1 cellular context compared by ENCODE assay signal in the genomic region with DNA sequence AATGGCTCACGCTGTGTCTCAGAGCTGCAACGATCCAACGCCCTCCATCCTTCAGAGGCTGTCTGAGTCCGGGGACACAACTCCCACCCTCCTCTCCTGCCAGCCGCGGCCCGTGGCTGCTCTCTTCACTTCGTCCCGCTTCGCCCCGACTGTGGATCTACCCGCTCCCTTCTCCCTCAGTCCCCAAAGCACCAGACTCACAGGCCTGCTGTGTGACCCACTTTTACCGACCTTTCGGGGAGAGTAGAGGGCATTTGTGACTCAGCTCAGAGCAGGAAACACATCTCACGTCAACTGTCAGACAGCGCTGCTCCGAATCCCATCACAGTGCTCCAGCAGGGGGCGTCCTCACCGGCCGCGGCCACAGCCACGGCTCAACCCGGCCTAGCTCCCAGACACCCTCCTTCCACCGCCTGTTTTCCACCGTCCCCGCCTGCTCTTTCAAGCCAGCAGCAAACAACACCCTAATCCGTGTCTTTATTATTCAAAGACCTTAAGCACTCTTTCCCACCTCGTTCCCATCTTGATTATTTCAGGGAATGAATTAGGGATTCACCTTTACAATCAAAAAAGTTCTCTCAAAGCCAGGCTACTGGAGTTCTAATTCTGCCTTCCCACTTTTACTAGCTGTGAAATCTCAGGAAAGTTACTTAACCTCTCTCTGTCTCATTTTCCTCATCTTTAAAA.
TF ChIP-seq lines count a peak whose summit lies in the region.

No MANE protein-coding gene starts in this region.

TF ChIP-seq in SK-N-SH, 30 proteins besides CTCF, POLR2A, EP300 and RAD21:
- TF ChIP-seq IRF3 (IDR thresholded peaks at IDR 0.05; ENCODE audit: low read depth, low read length): no peak
- no peak for TF ChIP-seq TAF1 (IDR thresholded peaks at IDR 0.05; ENCODE audit: borderline replicate concordance, low read depth, low read length)
- no peak for TF ChIP-seq TEAD4 (IDR thresholded peaks at IDR 0.05; ENCODE audit: borderline replicate concordance, insufficient read depth)
- TF ChIP-seq ZBTB33 (IDR thresholded peaks at IDR 0.05; ENCODE audit: borderline replicate concordance, low read depth): no peak
- no peak for TF ChIP-seq FOXM1 (IDR thresholded peaks at IDR 0.05; ENCODE audit: low read depth)
- TF ChIP-seq NRF1 (IDR thresholded peaks at IDR 0.05; ENCODE audit: low read depth, low read length): no peak
- peak; percentile 57; the same call in 1 of the 2 replicates for TF ChIP-seq MXI1 (IDR thresholded peaks at IDR 0.05; ENCODE audit: low read depth, low read length)
- TF ChIP-seq REST (IDR thresholded peaks at IDR 0.05; ENCODE audit: low read depth, low read length): no peak
- TF ChIP-seq NFIC (IDR thresholded peaks at IDR 0.05; ENCODE audit: borderline replicate concordance): peak; percentile 28; the same call in 1 of the 2 replicates
- TF ChIP-seq POLR2AphosphoS5 (IDR thresholded peaks at IDR 0.05; ENCODE audit: low read depth, low read length): no peak
- TF ChIP-seq RFX5 (IDR thresholded peaks at IDR 0.05; ENCODE audit: low read length): no peak
- peak; percentile 70 for TF ChIP-seq SMC3 (IDR thresholded peaks at IDR 0.05; ENCODE audit: low read depth, low read length)
- TF ChIP-seq RXRA (IDR thresholded peaks at IDR 0.05; ENCODE audit: borderline replicate concordance, low read depth): no peak; the same call in 1 of the 2 replicates
- TF ChIP-seq, protein P1, sequence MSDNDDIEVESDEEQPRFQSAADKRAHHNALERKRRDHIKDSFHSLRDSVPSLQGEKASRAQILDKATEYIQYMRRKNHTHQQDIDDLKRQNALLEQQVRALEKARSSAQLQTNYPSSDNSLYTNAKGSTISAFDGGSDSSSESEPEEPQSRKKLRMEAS (IDR thresholded peaks at IDR 0.05; ENCODE audit: low read depth): peak; percentile 70; the same call in 1 of the 2 replicates
- no peak for TF ChIP-seq GABPA (IDR thresholded peaks at IDR 0.05; ENCODE audit: low read depth)
- TF ChIP-seq YY1 (IDR thresholded peaks at IDR 0.05; ENCODE audit: low read depth): no peak
- TF ChIP-seq, protein P2, sequence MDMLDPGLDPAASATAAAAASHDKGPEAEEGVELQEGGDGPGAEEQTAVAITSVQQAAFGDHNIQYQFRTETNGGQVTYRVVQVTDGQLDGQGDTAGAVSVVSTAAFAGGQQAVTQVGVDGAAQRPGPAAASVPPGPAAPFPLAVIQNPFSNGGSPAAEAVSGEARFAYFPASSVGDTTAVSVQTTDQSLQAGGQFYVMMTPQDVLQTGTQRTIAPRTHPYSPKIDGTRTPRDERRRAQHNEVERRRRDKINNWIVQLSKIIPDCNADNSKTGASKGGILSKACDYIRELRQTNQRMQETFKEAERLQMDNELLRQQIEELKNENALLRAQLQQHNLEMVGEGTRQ (IDR thresholded peaks at IDR 0.05; ENCODE audit: borderline replicate concordance, low read depth, low read length): no peak
- no peak for TF ChIP-seq GATA2 (CRISPR knock-in tag; IDR thresholded peaks at IDR 0.05)
- peak; percentile 84 for TF ChIP-seq PBX3 (IDR thresholded peaks at IDR 0.05)
- TF ChIP-seq MEF2A (IDR thresholded peaks at IDR 0.05; ENCODE audit: borderline replicate concordance, low read depth): no peak
- no peak for TF ChIP-seq EZH2phosphoT487 (IDR thresholded peaks at IDR 0.05; ENCODE audit: borderline replicate concordance, low read depth)
- no peak for TF ChIP-seq FOXJ3 (CRISPR knock-in tag; IDR thresholded peaks at IDR 0.05)
- no peak for TF ChIP-seq JUND (IDR thresholded peaks at IDR 0.05)
- TF ChIP-seq CHD2 (IDR thresholded peaks at IDR 0.05; ENCODE audit: low read length, partially characterized antibody): no peak
- TF ChIP-seq ELF1 (IDR thresholded peaks at IDR 0.05): no peak
- TF ChIP-seq TCF12 (IDR thresholded peaks at IDR 0.05): peak; percentile 20; the same call in 1 of the 2 replicates
- TF ChIP-seq FOSL2 (IDR thresholded peaks at IDR 0.05; ENCODE audit: borderline replicate concordance, low read depth): peak; percentile 30; the same call in 1 of the 2 replicates
- TF ChIP-seq RCOR1 (IDR thresholded peaks at IDR 0.05; ENCODE audit: low read length): peak; percentile 10; the same call in 1 of the 2 replicates
- TF ChIP-seq, protein P3, sequence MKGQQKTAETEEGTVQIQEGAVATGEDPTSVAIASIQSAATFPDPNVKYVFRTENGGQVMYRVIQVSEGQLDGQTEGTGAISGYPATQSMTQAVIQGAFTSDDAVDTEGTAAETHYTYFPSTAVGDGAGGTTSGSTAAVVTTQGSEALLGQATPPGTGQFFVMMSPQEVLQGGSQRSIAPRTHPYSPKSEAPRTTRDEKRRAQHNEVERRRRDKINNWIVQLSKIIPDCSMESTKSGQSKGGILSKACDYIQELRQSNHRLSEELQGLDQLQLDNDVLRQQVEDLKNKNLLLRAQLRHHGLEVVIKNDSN (IDR thresholded peaks at IDR 0.05; ENCODE audit: borderline replicate concordance, low read depth): no peak
- TF ChIP-seq SIN3A (IDR thresholded peaks at IDR 0.05; ENCODE audit: borderline replicate concordance, low read depth, low read length): no peak; the same call in 1 of the 2 replicates
